In genomic region chr10:111756541-111757061, GRCh38 we compare ENCODE assay signal across 8 cellular contexts.
DNase-seq lines count a peak whose midpoint lies in the region; ATAC-seq, FAIRE-seq and TF ChIP-seq lines count a peak whose summit lies in the region.

No MANE protein-coding gene starts in this region.

- FAIRE-seq in HTR-8/SVneo (lab: Jason Lieb, UNC): no peak

- POLR2A ChIA-PET in OCI-LY7 (lab: Charles Lee): interaction anchor here (0.7 kb wide), 1 partner anchor 14 kb away, joined by 3 read pairs; no protein-coding TSS in a partner anchor

- no peak overlapping the region for H3K4me2 ChIP-seq in OCI-LY7 (ENCODE audit: low read length)

- no peaks in the 10 kb centered on the region for H3K36me3 Mint-ChIP-seq in activated CD8-positive, alpha-beta memory T cell treated with anti-CD3 and anti-CD28 coated beads, Interleukin-2, amount 10 ng/mL, durations not matched to agents 7 days and 5 days

- H3K4me3 ChIP-seq in HAP-1: no peak overlapping the region
- no peak overlapping the region for H3K4me3 ChIP-seq in OCI-LY7 (ENCODE audit: low read depth, low read length, poor library complexity, severe bottlenecking)
- no peak overlapping the region for H3K4me3 ChIP-seq in psoas muscle

- CTCF ChIA-PET in activated CD8-positive, alpha-beta memory T cell treated with anti-CD3 and anti-CD28 coated beads, Interleukin-2, amount 10 ng/mL, durations not matched to agents 7 days and 5 days (lab: Charles Lee): interaction anchor here (2.0 kb wide), 1 partner anchor 381 kb away, joined by 7 read pairs; no protein-coding TSS in a partner anchor
- CTCF ChIA-PET in OCI-LY7 (lab: Charles Lee; ENCODE audit: unreplicated experiment): interaction anchor here (0.6 to 1.0 kb wide), 2 partner anchors 381 to 487 kb away, joined by 3 to 4 read pairs; no protein-coding TSS in a partner anchor

- no peaks in the 10 kb centered on the region for H3K9me3 Mint-ChIP-seq in activated CD8-positive, alpha-beta memory T cell treated with anti-CD3 and anti-CD28 coated beads, Interleukin-2, amount 10 ng/mL, durations not matched to agents 7 days and 5 days (ENCODE audit: low read depth)

- H3K9me3 ChIP-seq in HAP-1 (no peaks in the 10 kb centered on the region), OCI-LY7 (ENCODE audit: low read length) (no peaks in the 10 kb centered on the region), psoas muscle (peaks cover 6% of the 10 kb centered on the region)

- WGBS in psoas muscle, 3 donors: 13 to 17% (median 15%) methylated on average over 10 of the region's 10 CpGs

- H2AFZ ChIP-seq in OCI-LY7 (ENCODE audit: low read length): no peak overlapping the region

- H4K20me1 ChIP-seq in OCI-LY7 (ENCODE audit: insufficient read depth, low read length): no peaks in the 10 kb centered on the region

- TF ChIP-seq CTCF in OCI-LY7 (conservative IDR thresholded peaks at IDR 0.05; ENCODE audit: low read length) (peak; percentile 73), psoas muscle (IDR thresholded peaks at IDR 0.05) (peak; percentile 23)

- H3K4me3 Mint-ChIP-seq in activated CD8-positive, alpha-beta memory T cell treated with anti-CD3 and anti-CD28 coated beads, Interleukin-2, amount 10 ng/mL, durations not matched to agents 7 days and 5 days: no peak overlapping the region

- H3K27me3 ChIP-seq in HAP-1 (ENCODE audit: low read depth) (no peaks in the 10 kb centered on the region), psoas muscle (ENCODE audit: insufficient read depth in 3 of 3, low read length in 2 of 3) (no peaks in the 10 kb centered on the region)

- no peaks in the 10 kb centered on the region for H3K9me2 ChIP-seq in OCI-LY7 (ENCODE audit: insufficient read depth, low read length)

- no peaks in the 10 kb centered on the region for H3K4me1 Mint-ChIP-seq in activated CD8-positive, alpha-beta memory T cell treated with anti-CD3 and anti-CD28 coated beads, Interleukin-2, amount 10 ng/mL, durations not matched to agents 7 days and 5 days

- in situ Hi-C loops in HAP-1 (cut with MboI; ENCODE audit: low sequenced_read_pairs): loop anchor here (5.0 kb wide), 1 partner anchor 381 kb away; no protein-coding TSS in a partner anchor

- no TSS peak for BruUV-seq in OCI-LY7 (replicated peaks; lab: Mats Ljungman, UMichigan)

- peak; percentile 41 for DNase-seq in activated CD8-positive, alpha-beta memory T cell treated with anti-CD3 and anti-CD28 coated beads, Interleukin-2, amount 10 ng/mL, durations not matched to agents 7 days and 5 days
- DNase-seq in activated CD8-positive, alpha-beta memory T cell treated with anti-CD3 and anti-CD28 coated beads, Interleukin-2, amount 50 U/mL, for 48 hours: no peak
- DNase-seq in HAP-1 (ENCODE audit: low spot score in 2 of 2): peak; percentile 44 to 69
- peak; percentile 50 for DNase-seq in OCI-LY7 (ENCODE audit: low spot score)
- DNase-seq in fibroblast of the conjunctiva (ENCODE audit: low read depth): peak; percentile 26
- peak; percentile 12 to 46 for DNase-seq in psoas muscle
- DNase-seq in activated gamma-delta T cell (lab: John Stamatoyannopoulos, UW): no peak
- no peak for DNase-seq in HTR-8/SVneo (ENCODE audit: insufficient read length, low spot score)

- H3K27ac ChIP-seq in OCI-LY7 (ENCODE audit: low read depth, low read length, poor library complexity, severe bottlenecking) (no peak overlapping the region), psoas muscle (no peak overlapping the region)

- H3K27ac Mint-ChIP-seq in activated CD8-positive, alpha-beta memory T cell treated with anti-CD3 and anti-CD28 coated beads, Interleukin-2, amount 10 ng/mL, durations not matched to agents 7 days and 5 days: no peak overlapping the region

- H3K4me1 ChIP-seq in HAP-1: no peaks in the 10 kb centered on the region
- H3K4me1 ChIP-seq in OCI-LY7 (ENCODE audit: insufficient read depth, low read length, poor library complexity, severe bottlenecking): no peaks in the 10 kb centered on the region
- H3K4me1 ChIP-seq in psoas muscle: no peaks in the 10 kb centered on the region

- intact Hi-C loops in OCI-LY7 (cut with micrococcal nuclease; ENCODE audit: unreplicated experiment): loop anchor here (2.0 kb wide), 1 partner anchor 382 kb away; no protein-coding TSS in a partner anchor
- intact Hi-C loops in psoas muscle (cut with DNase I): no loop called here

- no peaks in the 10 kb centered on the region for H3K79me2 ChIP-seq in OCI-LY7 (ENCODE audit: insufficient read depth, low read depth, low read length)

- H3K27me3 Mint-ChIP-seq in activated CD8-positive, alpha-beta memory T cell treated with anti-CD3 and anti-CD28 coated beads, Interleukin-2, amount 10 ng/mL, durations not matched to agents 7 days and 5 days: no peaks in the 10 kb centered on the region

- ATAC-seq in activated CD8-positive, alpha-beta memory T cell treated with anti-CD3 and anti-CD28 coated beads, Interleukin-2, amount 10 ng/mL, durations not matched to agents 7 days and 5 days: no peak
- no peak for ATAC-seq in psoas muscle

- no peaks in the 10 kb centered on the region for H3K36me3 ChIP-seq in HAP-1 (replicated peaks)
- H3K36me3 ChIP-seq in OCI-LY7 (ENCODE audit: insufficient read depth, low read length): no peaks in the 10 kb centered on the region
- H3K36me3 ChIP-seq in psoas muscle (ENCODE audit: insufficient read depth in 1 of 2, low read depth in 1 of 2): no peaks in the 10 kb centered on the region

Comparison
In these comparisons a context has a peak if more than half of its experiments do, and no peak if none do; other contexts are left out.
1. DNase-seq: peak in activated CD8-positive, alpha-beta memory T cell treated with anti-CD3 and anti-CD28 coated beads, Interleukin-2, amount 10 ng/mL, durations not matched to agents 7 days and 5 days (single experiment), HAP-1 (2 of 2), OCI-LY7 (single experiment), fibroblast of the conjunctiva (single experiment) and psoas muscle (2 of 2); none in activated CD8-positive, alpha-beta memory T cell treated with anti-CD3 and anti-CD28 coated beads, Interleukin-2, amount 50 U/mL, for 48 hours (single experiment), activated gamma-delta T cell (single experiment) and HTR-8/SVneo (single experiment).